ENCODE assay signal across 19 cellular contexts in genomic region chr7:151857866-151858440, GRCh38. TPM values are rescaled to one million over a fixed set of nuclear protein-coding genes. Genes with fewer than 3 reads are reported as not detected.
DNase-seq lines count a peak whose midpoint lies in the region; ATAC-seq, FAIRE-seq and TF ChIP-seq lines count a peak whose summit lies in the region.
"Had no signal": no experiment of that assay in that cellular context is flagged by ENCODE, and none has a peak within 500 bp of the region (broad histone marks: within the 10 kb centered on the region; RNA-seq: fewer than 3 reads in every experiment).

No MANE protein-coding gene starts in this region.

- no peak overlapping the region for H3K4ac ChIP-seq in neuronal stem cell (ENCODE audit: low read length)

- no peak overlapping the region for H3K14ac ChIP-seq in neuronal stem cell (ENCODE audit: low read length)

- H2BK12ac ChIP-seq in neuronal stem cell (ENCODE audit: low read length), result no peak overlapping the region

- WGBS in neuronal stem cell (ENCODE audit: extremely low coverage in 2 of 2, insufficient read length in 2 of 2, insufficient replicate concordance in 1 of 2), 2 donors, result no CpG with 5 or more reads among the region's 6 CpGs

- H3K27ac ChIP-seq in left ventricle myocardium inferior (replicated peaks) (no peak overlapping the region), kidney (ENCODE audit: low read depth in 2 of 2, low read length in 2 of 2) (no peak overlapping the region), neuronal stem cell (replicated peaks; ENCODE audit: low read length) (no peak overlapping the region)
- H3K27ac ChIP-seq: 22Rv1, A549, C4-2B, HL-60 had no signal

- no peaks in the 10 kb centered on the region for H3K9me3 Mint-ChIP-seq in activated naive CD8-positive, alpha-beta T cell treated with anti-CD3 and anti-CD28 coated beads, Interleukin-2, amount 50 U/mL, for 24 hours
- H3K9me3 Mint-ChIP-seq: CD4-positive, alpha-beta T cell had no signal

- DNase-seq in Right ventricle myocardium superior (peak; percentile 24), left ventricle myocardium inferior (no peak), kidney (peak; percentile 32), posterior vena cava (ENCODE audit: low spot score) (peak; percentile 58), neuronal stem cell (ENCODE audit: low spot score) (no peak), anterior cingulate cortex (lab: John Stamatoyannopoulos, UW) (no peak), GM19238 (ENCODE audit: insufficient read length, low spot score) (no peak)
- DNase-seq in activated naive CD8-positive, alpha-beta T cell treated with anti-CD3 and anti-CD28 coated beads, Interleukin-2, amount 50 U/mL, for 24 hours, result no peak
- DNase-seq: AML-193; Caco-2; CD4-positive, alpha-beta T cell; DMS153; DMS79; GF-D8 had no signal

- H3K4me3 Mint-ChIP-seq in activated naive CD8-positive, alpha-beta T cell treated with anti-CD3 and anti-CD28 coated beads, Interleukin-2, amount 50 U/mL, for 24 hours, result no peak overlapping the region
- H3K4me3 Mint-ChIP-seq: CD4-positive, alpha-beta T cell had no signal

- H3K79me1 ChIP-seq in neuronal stem cell (ENCODE audit: low read depth, low read length), result no peaks in the 10 kb centered on the region

- no peak for FAIRE-seq in kidney (lab: Jason Lieb, UNC)
- FAIRE-seq: A549 had no signal

- H2BK15ac ChIP-seq in neuronal stem cell (ENCODE audit: low read length), result no peak overlapping the region

- H3K27ac Mint-ChIP-seq in activated naive CD8-positive, alpha-beta T cell treated with anti-CD3 and anti-CD28 coated beads, Interleukin-2, amount 50 U/mL, for 24 hours, result no peak overlapping the region
- H3K27ac Mint-ChIP-seq: CD4-positive, alpha-beta T cell had no signal

- H3K27me3 ChIP-seq in left ventricle myocardium inferior (ENCODE audit: low read depth), result no peaks in the 10 kb centered on the region
- H3K27me3 ChIP-seq in neuronal stem cell (ENCODE audit: control insufficient read depth in 3 of 3, insufficient read depth in 3 of 3, low read depth in 1 of 3, low read length in 3 of 3), result peaks cover 0 to 41% (median 0%) of the 10 kb centered on the region in 3 experiments

- peaks cover 12% of the 10 kb centered on the region for H3K4me1 Mint-ChIP-seq in activated naive CD8-positive, alpha-beta T cell treated with anti-CD3 and anti-CD28 coated beads, Interleukin-2, amount 50 U/mL, for 24 hours

- H3K9me3 ChIP-seq in left ventricle myocardium inferior (replicated peaks) (no peaks in the 10 kb centered on the region), kidney (ENCODE audit: control insufficient read depth in 1 of 2, low read length in 2 of 2) (no peaks in the 10 kb centered on the region), neuronal stem cell (replicated peaks in 1 of 2; ENCODE audit: control insufficient read depth in 2 of 2, insufficient read depth in 1 of 2, low read depth in 1 of 2, low read length in 2 of 2) (no peaks in the 10 kb centered on the region)
- H3K9me3 ChIP-seq: A549, Caco-2, HAP-1 had no signal

- H2BK5ac ChIP-seq in neuronal stem cell (ENCODE audit: low read length), result no peak overlapping the region

- ATAC-seq in Right ventricle myocardium superior (ENCODE audit: poor library complexity), result no peak
- no peak for ATAC-seq in activated naive CD8-positive, alpha-beta T cell treated with anti-CD3 and anti-CD28 coated beads, Interleukin-2, amount 50 U/mL, for 24 hours
- ATAC-seq: A549 had no signal

- H4K8ac ChIP-seq in neuronal stem cell (ENCODE audit: low read depth, low read length), result no peak overlapping the region

- H3K9ac ChIP-seq in kidney (ENCODE audit: low read length in 2 of 2), result no peak overlapping the region
- H3K9ac ChIP-seq in neuronal stem cell (ENCODE audit: low read depth, low read length, poor library complexity), result no peak overlapping the region

- H3K23ac ChIP-seq in neuronal stem cell (ENCODE audit: low read depth, low read length, poor library complexity), result no peak overlapping the region

- H3K4me3 ChIP-seq in left ventricle myocardium inferior, result no peak overlapping the region
- H3K4me3 ChIP-seq in kidney (ENCODE audit: low read length in 2 of 2), result no peak overlapping the region
- no peak overlapping the region for H3K4me3 ChIP-seq in neuronal stem cell (ENCODE audit: low read length in 2 of 2)
- H3K4me3 ChIP-seq: A549, HAP-1 had no signal

- no peak overlapping the region for H2AK5ac ChIP-seq in neuronal stem cell (ENCODE audit: low read depth, low read length)

- no peak overlapping the region for H2BK120ac ChIP-seq in neuronal stem cell (ENCODE audit: low read depth, low read length)

- H3K18ac ChIP-seq in neuronal stem cell (ENCODE audit: low read length), result no peak overlapping the region

- H3K27me3 Mint-ChIP-seq in activated naive CD8-positive, alpha-beta T cell treated with anti-CD3 and anti-CD28 coated beads, Interleukin-2, amount 50 U/mL, for 24 hours, result no peaks in the 10 kb centered on the region
- H3K27me3 Mint-ChIP-seq: CD4-positive, alpha-beta T cell had no signal

- no peak overlapping the region for H3K4me2 ChIP-seq in neuronal stem cell (ENCODE audit: insufficient read depth, low read length, poor library complexity, severe bottlenecking)
- H3K4me2 ChIP-seq: A549 had no signal

- H3K4me1 ChIP-seq in left ventricle myocardium inferior (peaks cover 24% of the 10 kb centered on the region), kidney (ENCODE audit: control insufficient read depth in 1 of 2, insufficient read depth in 1 of 2, low read depth in 1 of 2, low read length in 2 of 2) (no peaks in the 10 kb centered on the region), neuronal stem cell (ENCODE audit: control insufficient read depth in 2 of 2, insufficient read depth in 1 of 2, low read depth in 1 of 2, low read length in 2 of 2) (peaks cover 2 to 5% of the 10 kb centered on the region in 2 donors)
- H3K4me1 ChIP-seq: A549, HAP-1 had no signal

- no peak overlapping the region for H2AFZ ChIP-seq in neuronal stem cell (ENCODE audit: low read length)

- H3K36me3 ChIP-seq in left ventricle myocardium inferior (no peaks in the 10 kb centered on the region), kidney (ENCODE audit: control insufficient read depth in 1 of 2, insufficient read depth in 2 of 2, low read length in 2 of 2) (no peaks in the 10 kb centered on the region), neuronal stem cell (replicated peaks in 1 of 2; ENCODE audit: control insufficient read depth in 2 of 2, insufficient read depth in 2 of 2, low read length in 2 of 2) (no peaks in the 10 kb centered on the region)
- H3K36me3 ChIP-seq: HAP-1 had no signal

- no peaks in the 10 kb centered on the region for H3K36me3 Mint-ChIP-seq in activated naive CD8-positive, alpha-beta T cell treated with anti-CD3 and anti-CD28 coated beads, Interleukin-2, amount 50 U/mL, for 24 hours (ENCODE audit: low read depth)

- no peak overlapping the region for H4K91ac ChIP-seq in neuronal stem cell (ENCODE audit: low read depth, low read length, poor library complexity)

- TF ChIP-seq CTCF in left ventricle myocardium inferior (IDR thresholded peaks at IDR 0.05; ENCODE audit: borderline replicate concordance) (no peak), kidney (IDR thresholded peaks at IDR 0.05; ENCODE audit: borderline replicate concordance, extremely low read depth, insufficient read depth) (no peak)

- intact Hi-C loops in Right ventricle myocardium superior (cut with DNase I) (no loop called here), left ventricle myocardium inferior (cut with micrococcal nuclease) (no loop called here), kidney (cut with DNase I) (no loop called here), posterior vena cava (cut with DNase I) (no loop called here)

RNA-seq across cellular contexts. Expression of gene PRKAG2, which starts 19.0 kb away (rescaled TPM):
- 120 TPM for total RNA-seq in Right ventricle myocardium superior
- 130 TPM for total RNA-seq in left ventricle myocardium inferior
- 40.7 TPM for total RNA-seq in kidney
- polyA plus RNA-seq in kidney (ENCODE audit: insufficient read depth, low read depth, low replicate concordance), result 40.9 TPM
- 10 to 100 TPM; 91.8 to 94.2 TPM for total RNA-seq in posterior vena cava
- 23.4 TPM for polyA plus RNA-seq in neuronal stem cell (2013, experiment 1 of 2)
- polyA plus RNA-seq in neuronal stem cell (2013, experiment 2 of 2), result 21.8 TPM

Comparison
In these comparisons a context has a peak if more than half of its experiments do, and no peak if none do; other contexts are left out.
1. DNase-seq: peak in Right ventricle myocardium superior (single experiment), kidney (single experiment) and posterior vena cava (single experiment); none in left ventricle myocardium inferior (single experiment), neuronal stem cell (single experiment), activated naive CD8-positive, alpha-beta T cell treated with anti-CD3 and anti-CD28 coated beads, Interleukin-2, amount 50 U/mL, for 24 hours (single experiment), anterior cingulate cortex (0 of 58) and GM19238 (single experiment).